21 cellular contexts compared by ENCODE assay signal in genomic region chr7:41987-42386, GRCh38.
DNase-seq lines count a peak whose midpoint lies in the region; ATAC-seq and FAIRE-seq lines count a peak whose summit lies in the region.
"Had no signal": no experiment of that assay in that cellular context is flagged by ENCODE, and none has a peak within 500 bp of the region (broad histone marks: within the 10 kb centered on the region; RNA-seq: fewer than 3 reads in every experiment).

No MANE protein-coding gene starts in this region.

- DNase-seq in left cardiac atrium (peak; percentile 5), Right ventricle myocardium inferior (ENCODE audit: missing footprints) (no peak), myocyte (ENCODE audit: low read depth) (peak; percentile 46), kidney glomerular epithelial cell (lab: John Stamatoyannopoulos, UW) (no peak), NCI-H226 (no peak), NCI-H345 (lab: John Stamatoyannopoulos, UW) (no peak), frontal cortex (ENCODE audit: low spot score in 2 of 2) (no peak)
- DNase-seq: activated B cell treated with CpG ODN at 0.5 μM for 24 hours, Calu3, NCI-H524 treated with DMSO at 0.1 percent for 48 hours, T1000 had no signal

- ATAC-seq in left cardiac atrium: no peak
- no peak for ATAC-seq in Right ventricle myocardium inferior
- ATAC-seq: HepG2; left lung; mucosa of descending colon; stimulated activated memory B cell treated with anti-CD40 and anti-IgM and Interleukin-4, amounts not matched to agents 10 μg/mL and 1 μg/mL and 100 μg/mL, for 72 hours had no signal

- H3K27ac Mint-ChIP-seq in dendritic cell treated with granulocyte-macrophage colony-stimulating factor and Interleukin-4, amounts not matched to agents 40 ng/mL and 50 ng/mL, for 4 days: peak overlapping the region; percentile 12
- H3K27ac Mint-ChIP-seq: activated B cell treated with CpG ODN at 0.5 μM for 24 hours; activated T-cell treated with anti-CD3 and anti-CD28 coated beads, Interleukin-2, amount 50 U/mL, for 24 hours; stimulated activated memory B cell treated with anti-CD40 and anti-IgM and Interleukin-4, amounts not matched to agents 10 μg/mL and 1 μg/mL and 100 μg/mL, for 72 hours had no signal

- no peak overlapping the region for H3K4me3 Mint-ChIP-seq in dendritic cell treated with granulocyte-macrophage colony-stimulating factor and Interleukin-4, amounts not matched to agents 40 ng/mL and 50 ng/mL, for 4 days
- H3K4me3 Mint-ChIP-seq: activated B cell treated with CpG ODN at 0.5 μM for 24 hours; activated T-cell treated with anti-CD3 and anti-CD28 coated beads, Interleukin-2, amount 50 U/mL, for 24 hours; neural crest cell; stimulated activated memory B cell treated with anti-CD40 and anti-IgM and Interleukin-4, amounts not matched to agents 10 μg/mL and 1 μg/mL and 100 μg/mL, for 72 hours had no signal

- no peak for FAIRE-seq in frontal cortex (lab: Jason Lieb, UNC)
- FAIRE-seq: A204.1, colon, endometrium, HepG2 had no signal

- no peaks in the 10 kb centered on the region for H3K9me3 Mint-ChIP-seq in dendritic cell treated with granulocyte-macrophage colony-stimulating factor and Interleukin-4, amounts not matched to agents 40 ng/mL and 50 ng/mL, for 4 days
- H3K9me3 Mint-ChIP-seq: activated B cell treated with CpG ODN at 0.5 μM for 24 hours; activated T-cell treated with anti-CD3 and anti-CD28 coated beads, Interleukin-2, amount 50 U/mL, for 24 hours; neural crest cell; stimulated activated memory B cell treated with anti-CD40 and anti-IgM and Interleukin-4, amounts not matched to agents 10 μg/mL and 1 μg/mL and 100 μg/mL, for 72 hours had no signal

- peaks cover 40% of the 10 kb centered on the region for H3K4me1 Mint-ChIP-seq in dendritic cell treated with granulocyte-macrophage colony-stimulating factor and Interleukin-4, amounts not matched to agents 40 ng/mL and 50 ng/mL, for 4 days (ENCODE audit: low read depth)
- H3K4me1 Mint-ChIP-seq: activated B cell treated with CpG ODN at 0.5 μM for 24 hours; neural crest cell; stimulated activated memory B cell treated with anti-CD40 and anti-IgM and Interleukin-4, amounts not matched to agents 10 μg/mL and 1 μg/mL and 100 μg/mL, for 72 hours had no signal

- H3K36me3 Mint-ChIP-seq in dendritic cell treated with granulocyte-macrophage colony-stimulating factor and Interleukin-4, amounts not matched to agents 40 ng/mL and 50 ng/mL, for 4 days (ENCODE audit: low read depth): no peaks in the 10 kb centered on the region
- H3K36me3 Mint-ChIP-seq: stimulated activated memory B cell treated with anti-CD40 and anti-IgM and Interleukin-4, amounts not matched to agents 10 μg/mL and 1 μg/mL and 100 μg/mL, for 72 hours had no signal

- H3K27me3 Mint-ChIP-seq in dendritic cell treated with granulocyte-macrophage colony-stimulating factor and Interleukin-4, amounts not matched to agents 40 ng/mL and 50 ng/mL, for 4 days: peaks cover 9% of the 10 kb centered on the region

- intact Hi-C loops in left cardiac atrium (cut with DNase I): no loop called here
- intact Hi-C loops in Right ventricle myocardium inferior (cut with DNase I): no loop called here
- intact Hi-C loops in dendritic cell treated with granulocyte-macrophage colony-stimulating factor and Interleukin-4, amounts not matched to agents 40 ng/mL and 50 ng/mL, for 4 days (cut with micrococcal nuclease): no loop called here

Comparison
In these comparisons a context has a peak if more than half of its experiments do, and no peak if none do; other contexts are left out.
1. DNase-seq: peak in left cardiac atrium (single experiment) and myocyte (single experiment); none in Right ventricle myocardium inferior (single experiment), kidney glomerular epithelial cell (single experiment), NCI-H226 (single experiment), NCI-H345 (single experiment) and frontal cortex (0 of 2).